In genomic region chr14:95498622-95499353, GRCh38 we compare ENCODE assay signal across 12 cellular contexts. TPM values are rescaled to one million over a fixed set of nuclear protein-coding genes. Genes with fewer than 3 reads are reported as not detected.
DNase-seq lines count a peak whose midpoint lies in the region; ATAC-seq and TF ChIP-seq lines count a peak whose summit lies in the region.
"Had no signal": no experiment of that assay in that cellular context is flagged by ENCODE, and none has a peak within 500 bp of the region (broad histone marks: within the 10 kb centered on the region; RNA-seq: fewer than 3 reads in every experiment).

No MANE protein-coding gene starts in this region.

- DNase-seq in activated naive CD4-positive, alpha-beta T cell treated with anti-CD3 and anti-CD28 coated beads, Interleukin-2, amount 10 ng/mL, durations not matched to agents 7 days and 5 days, result peak; percentile 15
- no peak for DNase-seq in activated naive CD4-positive, alpha-beta T cell treated with anti-CD3 and anti-CD28 coated beads, Interleukin-2, amount 50 U/mL, for 72 hours (ENCODE audit: low spot score in 2 of 2)
- DNase-seq in adrenal gland, result peak; percentile 68 to 84 (median 79)
- DNase-seq in hepatocyte (ENCODE audit: low spot score), result peak; percentile 54
- DNase-seq in tibial artery, result peak; percentile 27 to 78
- no peak for DNase-seq in activated naive CD4-positive, alpha-beta T cell treated with Interleukin-2 at 50 U/mL for 16 hours
- DNase-seq: activated T-cell treated with anti-CD3 and anti-CD28 coated beads, Interleukin-2, amount 50 U/mL, for 48 hours; Karpas-422; NCI-H2227 treated with DMSO at 0.1 percent for 48 hours had no signal

- H3K4me3 ChIP-seq in adrenal gland (no peak overlapping the region), hepatocyte (no peak overlapping the region), tibial artery (no peak overlapping the region)

- no peaks in the 10 kb centered on the region for H3K27me3 Mint-ChIP-seq in activated naive CD4-positive, alpha-beta T cell treated with anti-CD3 and anti-CD28 coated beads, Interleukin-2, amount 10 ng/mL, durations not matched to agents 7 days and 5 days
- H3K27me3 Mint-ChIP-seq: natural killer cell treated with Interleukin-12 subunit alpha and Interleukin-12 subunit beta and Interleukin-15 and Interleukin-18, amount 100 ng/mL, for 72 hours had no signal

- no peak overlapping the region for H3K4me3 Mint-ChIP-seq in activated naive CD4-positive, alpha-beta T cell treated with anti-CD3 and anti-CD28 coated beads, Interleukin-2, amount 10 ng/mL, durations not matched to agents 7 days and 5 days
- H3K4me3 Mint-ChIP-seq: natural killer cell treated with Interleukin-12 subunit alpha and Interleukin-12 subunit beta and Interleukin-15 and Interleukin-18, amount 100 ng/mL, for 72 hours had no signal

- WGBS in adrenal gland, 4 donors, result 40 to 69% (median 53%) methylated on average over 9 of the region's 9 CpGs
- 69% methylated on average over 9 of the region's 9 CpGs for WGBS in hepatocyte (ENCODE audit: low lambda C conversion rate, missing lambda C conversion rate)

- no peaks in the 10 kb centered on the region for H3K9me2 ChIP-seq in hepatocyte (replicated peaks; ENCODE audit: insufficient read depth)

- ATAC-seq in activated naive CD4-positive, alpha-beta T cell treated with anti-CD3 and anti-CD28 coated beads, Interleukin-2, amount 50 U/mL, for 72 hours, result no peak
- ATAC-seq in GM21723 (IDR thresholded peaks at IDR 0.05; ENCODE audit: unreplicated experiment) (no peak), GM21423 (IDR thresholded peaks at IDR 0.05; ENCODE audit: unreplicated experiment) (no peak)
- ATAC-seq: natural killer cell treated with Interleukin-12 subunit alpha and Interleukin-12 subunit beta and Interleukin-15 and Interleukin-18, amount 100 ng/mL, for 72 hours had no signal

- peaks cover 43% of the 10 kb centered on the region for H3K36me3 Mint-ChIP-seq in activated naive CD4-positive, alpha-beta T cell treated with anti-CD3 and anti-CD28 coated beads, Interleukin-2, amount 10 ng/mL, durations not matched to agents 7 days and 5 days
- H3K36me3 Mint-ChIP-seq in activated naive CD4-positive, alpha-beta T cell treated with anti-CD3 and anti-CD28 coated beads, Interleukin-2, amount 50 U/mL, for 72 hours, result peaks cover 8 to 29% of the 10 kb centered on the region in 2 donors

- H3K27me3 ChIP-seq in adrenal gland, result no peaks in the 10 kb centered on the region
- H3K27me3 ChIP-seq in hepatocyte, result no peaks in the 10 kb centered on the region
- no peaks in the 10 kb centered on the region for H3K27me3 ChIP-seq in tibial artery

- no peaks in the 10 kb centered on the region for H3K9me3 Mint-ChIP-seq in activated naive CD4-positive, alpha-beta T cell treated with anti-CD3 and anti-CD28 coated beads, Interleukin-2, amount 10 ng/mL, durations not matched to agents 7 days and 5 days
- no peaks in the 10 kb centered on the region for H3K9me3 Mint-ChIP-seq in activated naive CD4-positive, alpha-beta T cell treated with anti-CD3 and anti-CD28 coated beads, Interleukin-2, amount 50 U/mL, for 72 hours

- no peaks in the 10 kb centered on the region for H3K36me3 ChIP-seq in adrenal gland (replicated peaks in 1 of 2)
- no peaks in the 10 kb centered on the region for H3K36me3 ChIP-seq in hepatocyte (replicated peaks; ENCODE audit: insufficient read depth, low read depth)
- H3K36me3 ChIP-seq in tibial artery, result no peaks in the 10 kb centered on the region

- H3K4me2 ChIP-seq in hepatocyte, result no peak overlapping the region

- TF ChIP-seq CTCF in adrenal gland (IDR thresholded peaks at IDR 0.05) (no peak), hepatocyte (IDR thresholded peaks at IDR 0.05; ENCODE audit: poor library complexity) (no peak), tibial artery (IDR thresholded peaks at IDR 0.05) (no peak)

- peaks cover 76% of the 10 kb centered on the region for H3K4me1 Mint-ChIP-seq in activated naive CD4-positive, alpha-beta T cell treated with anti-CD3 and anti-CD28 coated beads, Interleukin-2, amount 10 ng/mL, durations not matched to agents 7 days and 5 days

- H2AFZ ChIP-seq in hepatocyte, result no peak overlapping the region

- no peak for TF ChIP-seq POLR2A in adrenal gland (IDR thresholded peaks at IDR 0.05)

- H3K4me1 ChIP-seq in adrenal gland (replicated peaks in 1 of 2) (peaks cover 31 to 51% of the 10 kb centered on the region in 2 donors), hepatocyte (ENCODE audit: insufficient read depth) (peaks cover 41% of the 10 kb centered on the region), tibial artery (peaks cover 0 to 66% (median 48%) of the 10 kb centered on the region in 4 donors)

- H3K27ac Mint-ChIP-seq in activated naive CD4-positive, alpha-beta T cell treated with anti-CD3 and anti-CD28 coated beads, Interleukin-2, amount 10 ng/mL, durations not matched to agents 7 days and 5 days, result peak overlapping the region; percentile 19
- peak overlapping the region in 1 of 2 donors; percentile 75 for H3K27ac Mint-ChIP-seq in activated naive CD4-positive, alpha-beta T cell treated with anti-CD3 and anti-CD28 coated beads, Interleukin-2, amount 50 U/mL, for 72 hours
- H3K27ac Mint-ChIP-seq: natural killer cell treated with Interleukin-12 subunit alpha and Interleukin-12 subunit beta and Interleukin-15 and Interleukin-18, amount 100 ng/mL, for 72 hours had no signal

- intact Hi-C loops in adrenal gland (cut with DNase I), result no loop called here
- intact Hi-C loops in tibial artery (cut with DNase I; ENCODE audit: low total_unique reads), result no loop called here

- CTCF ChIA-PET in activated naive CD4-positive, alpha-beta T cell treated with anti-CD3 and anti-CD28 coated beads, Interleukin-2, amount 10 ng/mL, durations not matched to agents 7 days and 5 days (lab: Charles Lee), result interaction anchor here (1.0 to 1.5 kb wide), 2 partner anchors 16 to 53 kb away, joined by 3 read pairs; no protein-coding TSS in a partner anchor

- H3K79me2 ChIP-seq in hepatocyte, result no peaks in the 10 kb centered on the region

- no peaks in the 10 kb centered on the region for H4K20me1 ChIP-seq in hepatocyte (ENCODE audit: insufficient read depth, poor library complexity, severe bottlenecking)

- no peaks in the 10 kb centered on the region for H3K9me3 ChIP-seq in adrenal gland (replicated peaks in 1 of 3)
- H3K9me3 ChIP-seq in hepatocyte (ENCODE audit: low read depth), result no peaks in the 10 kb centered on the region
- H3K9me3 ChIP-seq in tibial artery, result no peaks in the 10 kb centered on the region

- peak overlapping the region in 3 of 5 donors; percentile 38 to 64 (median 59) for H3K27ac ChIP-seq in adrenal gland
- H3K27ac ChIP-seq in hepatocyte, result no peak overlapping the region
- peak overlapping the region in 1 of 2 donors; percentile 58 for H3K27ac ChIP-seq in tibial artery

RNA-seq across cellular contexts. Expression of gene SYNE3, which starts 17.7 kb away (rescaled TPM):
- 10 to 100 TPM in 1 of 2 donors, 1 to 10 TPM in 1; 9.9 to 73.8 TPM for total RNA-seq in activated naive CD4-positive, alpha-beta T cell treated with anti-CD3 and anti-CD28 coated beads, Interleukin-2, amount 50 U/mL, for 72 hours
- total RNA-seq in adrenal gland (10 to 100 TPM; 10.5 to 24.8 (median 14.4) TPM), hepatocyte (2.0 and 2.4 TPM in 2 replicates)
- polyA plus RNA-seq in adrenal gland (1 to 10 TPM; 2.5 to 6.2 (median 4.4) TPM), hepatocyte (0.16 and 1.3 TPM in 2 replicates)

RNA-seq across cellular contexts. Expression of gene GLRX5, which starts 36.1 kb away (rescaled TPM):
- 10 to 100 TPM; 36.0 to 45.9 TPM for total RNA-seq in activated naive CD4-positive, alpha-beta T cell treated with anti-CD3 and anti-CD28 coated beads, Interleukin-2, amount 50 U/mL, for 72 hours
- total RNA-seq in adrenal gland, result 100 to 1,000 TPM in 1 of 8 donors, 10 to 100 TPM in 7; 45.3 to 128 (median 71.6) TPM
- 100 to 1,000 TPM in 1 of 3 donors, 10 to 100 TPM in 2; 32.7 to 134 (median 57.6) TPM for polyA plus RNA-seq in adrenal gland
- total RNA-seq in hepatocyte, result 50.0 and 63.5 TPM in 2 replicates
- polyA plus RNA-seq in hepatocyte, result 94.5 and 105 TPM in 2 replicates

Comparison
In these comparisons a context has a peak if more than half of its experiments do, and no peak if none do; other contexts are left out.
1. DNase-seq: peak in activated naive CD4-positive, alpha-beta T cell treated with anti-CD3 and anti-CD28 coated beads, Interleukin-2, amount 10 ng/mL, durations not matched to agents 7 days and 5 days (single experiment), adrenal gland (7 of 7), hepatocyte (single experiment) and tibial artery (2 of 2); none in activated naive CD4-positive, alpha-beta T cell treated with anti-CD3 and anti-CD28 coated beads, Interleukin-2, amount 50 U/mL, for 72 hours (0 of 2) and activated naive CD4-positive, alpha-beta T cell treated with Interleukin-2 at 50 U/mL for 16 hours (single experiment).